8 cellular contexts compared by ENCODE assay signal in the genomic region with DNA sequence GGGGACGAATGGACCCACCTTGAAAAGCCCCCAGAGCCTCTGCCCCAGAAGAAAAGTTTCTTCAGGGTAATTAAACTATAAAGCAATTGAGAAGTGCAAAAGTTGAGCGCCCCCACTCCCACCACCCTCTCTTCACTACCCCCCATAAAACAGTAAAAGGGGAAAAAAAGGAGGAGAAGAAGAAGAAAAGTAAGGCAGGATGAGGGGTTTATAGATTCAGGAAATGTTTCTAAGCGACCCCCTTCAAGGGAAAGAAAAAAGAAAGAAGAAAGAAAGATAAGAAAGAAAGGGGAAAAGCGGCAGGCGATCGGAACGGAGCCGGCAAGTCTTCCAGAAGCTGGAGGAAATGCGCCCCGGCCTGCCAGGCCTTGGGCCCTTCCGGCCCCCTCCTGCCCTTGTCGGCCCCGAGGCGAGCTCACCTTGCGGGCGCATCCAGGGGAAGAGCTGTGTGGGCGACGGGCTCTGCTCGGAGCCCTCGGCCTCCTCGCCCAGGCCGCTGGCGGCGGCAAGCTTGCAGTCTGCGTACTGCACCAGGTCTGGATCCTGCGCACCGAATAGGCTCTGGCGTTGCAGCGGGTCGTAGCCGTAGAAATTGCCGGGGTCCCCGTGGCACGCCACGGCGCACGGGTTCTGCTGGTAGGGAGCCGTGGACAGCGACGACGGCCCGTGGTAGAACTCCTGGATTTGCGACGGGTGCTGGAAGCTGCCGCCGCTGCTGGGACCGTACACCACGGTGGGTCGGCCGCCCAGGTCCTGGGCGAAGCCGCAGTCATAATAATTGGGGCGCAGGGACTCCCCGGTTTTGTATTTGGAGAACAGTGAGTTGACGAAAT. TPM values are rescaled to one million over a fixed set of nuclear protein-coding genes. Genes with fewer than 3 reads are reported as not detected.
A peak's percentile ranks its signal among the peaks of the same experiment; 100 is the strongest.
DNase-seq lines count a peak whose midpoint lies in the region; ATAC-seq and TF ChIP-seq lines count a peak whose summit lies in the region.

No MANE protein-coding gene starts in this region.

- H3K4me1 ChIP-seq in Peyer's patch (peaks cover 0 to 36% (median 19%) of the 10 kb centered on the region in 4 donors), colonic mucosa (peaks cover 15% of the 10 kb centered on the region)

- H3K36me3 Mint-ChIP-seq in progenitor cell of endocrine pancreas (ENCODE audit: insufficient read depth): no peaks in the 10 kb centered on the region

- ATAC-seq in GM21360 (IDR thresholded peaks at IDR 0.05; ENCODE audit: unreplicated experiment): no peak
- ATAC-seq in HG03135 (IDR thresholded peaks at IDR 0.05; ENCODE audit: unreplicated experiment): no peak

- DNase-seq in ELF-1 (ENCODE audit: low read depth, low spot score) (peak; percentile 72), Peyer's patch (peak in 1 of 3 donors; percentile 70), colonic mucosa (no peak), progenitor cell of endocrine pancreas (ENCODE audit: low spot score, unreplicated experiment) (no peak), middle frontal gyrus (ENCODE audit: extremely low spot score, low spot score) (no peak), NCI-H187 treated with DMSO at 0.1 percent for 48 hours (lab: John Stamatoyannopoulos, UW) (no peak)

- H3K27ac Mint-ChIP-seq in progenitor cell of endocrine pancreas: no peak overlapping the region

- no peak for TF ChIP-seq POLR2A in Peyer's patch (IDR thresholded peaks at IDR 0.05)

- H3K4me3 Mint-ChIP-seq in progenitor cell of endocrine pancreas (ENCODE audit: low read depth): peak overlapping the region; percentile 19

- peak overlapping the region; percentile 71 to 75 for H3K9ac ChIP-seq in colonic mucosa (ENCODE audit: low read depth in 2 of 2, low read length in 2 of 2)

- H3K27ac ChIP-seq in Peyer's patch (peak overlapping the region in 3 of 4 donors; percentile 32 to 92 (median 71)), colonic mucosa (no peak overlapping the region)

- H3K9me3 Mint-ChIP-seq in progenitor cell of endocrine pancreas (ENCODE audit: low read depth): no peaks in the 10 kb centered on the region

- peaks cover 92% of the 10 kb centered on the region for H3K27me3 Mint-ChIP-seq in progenitor cell of endocrine pancreas

- H3K4me3 ChIP-seq in Peyer's patch (peak overlapping the region; percentile 15 to 71 (median 64)), colonic mucosa (peak overlapping the region; percentile 57)

- H3K4me1 Mint-ChIP-seq in progenitor cell of endocrine pancreas (ENCODE audit: low read depth): peaks cover 11% of the 10 kb centered on the region

- H3K27me3 ChIP-seq in Peyer's patch: peaks cover 0 to 19% of the 10 kb centered on the region in 2 donors
- H3K27me3 ChIP-seq in colonic mucosa: peaks cover 32% of the 10 kb centered on the region

- intact Hi-C loops in colonic mucosa (cut with DNase I): no loop called here

- H3K36me3 ChIP-seq in Peyer's patch: no peaks in the 10 kb centered on the region
- no peaks in the 10 kb centered on the region for H3K36me3 ChIP-seq in colonic mucosa

- no peak for TF ChIP-seq CTCF in Peyer's patch (IDR thresholded peaks at IDR 0.05)
- TF ChIP-seq CTCF in colonic mucosa (IDR thresholded peaks at IDR 0.05): no peak
- TF ChIP-seq CTCF in progenitor cell of endocrine pancreas (IDR thresholded peaks at IDR 0.05; ENCODE audit: unreplicated experiment): no peak

- H3K9me3 ChIP-seq in Peyer's patch: no peaks in the 10 kb centered on the region
- no peaks in the 10 kb centered on the region for H3K9me3 ChIP-seq in colonic mucosa

RNA-seq across cellular contexts. Expression of a gene that starts 1.0 kb away (rescaled TPM):
- total RNA-seq in Peyer's patch: 10 to 100 TPM in 3 of 4 donors, 1 to 10 TPM in 1; 1.8 to 21.2 (median 14.9) TPM
- total RNA-seq in colonic mucosa: 1 to 10 TPM; 4.2 to 7.4 TPM
- total RNA-seq in progenitor cell of endocrine pancreas: 1.1 and 3.7 TPM in 2 replicates

RNA-seq across cellular contexts. Expression of a gene that starts 3.3 kb away (rescaled TPM):
- total RNA-seq in Peyer's patch (10 to 100 TPM; 10.7 to 22.8 (median 19.0) TPM), colonic mucosa (10 to 100 TPM; 25.9 to 31.4 TPM), progenitor cell of endocrine pancreas (0.55 and 1.5 TPM in 2 replicates)

RNA-seq across cellular contexts. Expression of a gene that starts 9.3 kb away (rescaled TPM):
- 10 to 100 TPM; 34.3 to 98.4 (median 66.7) TPM for total RNA-seq in Peyer's patch
- 10 to 100 TPM; 30.0 to 71.0 TPM for total RNA-seq in colonic mucosa
- total RNA-seq in progenitor cell of endocrine pancreas: 0.96 and 3.1 TPM in 2 replicates

RNA-seq across cellular contexts. Expression of a gene that starts 12.1 kb away (rescaled TPM):
- total RNA-seq in Peyer's patch (10 to 100 TPM; 13.7 to 47.5 (median 24.9) TPM), colonic mucosa (10 to 100 TPM; 37.1 to 73.9 TPM), progenitor cell of endocrine pancreas (0.18 TPM in 1 of 2 replicates, not detected in the other)

RNA-seq across cellular contexts. Expression of a gene that starts 20.5 kb away (rescaled TPM):
- total RNA-seq in Peyer's patch (10 to 100 TPM in 3 of 4 donors, 1 to 10 TPM in 1; 7.7 to 22.5 (median 15.0) TPM), colonic mucosa (10 to 100 TPM; 11.0 to 22.7 TPM), progenitor cell of endocrine pancreas (2.1 and 5.6 TPM in 2 replicates)
